In genomic region chr10:26024303-26024702, GRCh38 we compare ENCODE assay signal across 25 cellular contexts.
"Had no signal": no experiment of that assay in that cellular context is flagged by ENCODE, and none has a peak within 500 bp of the region (broad histone marks: within the 10 kb centered on the region; RNA-seq: fewer than 3 reads in every experiment).

No MANE protein-coding gene starts in this region.

- H3K4me3 ChIP-seq: colonic mucosa, coronary artery, dorsolateral prefrontal cortex, esophagus muscularis mucosa, esophagus squamous epithelium, gastrocnemius medialis, gastroesophageal sphincter, heart left ventricle, heart right ventricle had no signal

- H3K9me3 Mint-ChIP-seq: dendritic cell treated with granulocyte-macrophage colony-stimulating factor and Interleukin-4, amounts not matched to agents 40 ng/mL and 50 ng/mL, for 4 days; effector memory CD8-positive, alpha-beta T cell; endodermal cell had no signal

- H3K27ac ChIP-seq: colonic mucosa, coronary artery, dorsolateral prefrontal cortex, epithelial cell of prostate, esophagus muscularis mucosa, esophagus squamous epithelium, foreskin keratinocyte, gastrocnemius medialis, gastroesophageal sphincter, heart left ventricle, heart right ventricle had no signal

- H3K4me1 ChIP-seq: colonic mucosa, esophagus muscularis mucosa, esophagus squamous epithelium, foreskin keratinocyte, gastrocnemius medialis, gastroesophageal sphincter, heart left ventricle, heart right ventricle had no signal

- H3K36me3 ChIP-seq: colonic mucosa, esophagus muscularis mucosa, esophagus squamous epithelium, gastrocnemius medialis, gastroesophageal sphincter, heart left ventricle, heart right ventricle had no signal

- H3K27ac Mint-ChIP-seq: dendritic cell treated with granulocyte-macrophage colony-stimulating factor and Interleukin-4, amounts not matched to agents 40 ng/mL and 50 ng/mL, for 4 days; effector memory CD8-positive, alpha-beta T cell; endodermal cell had no signal

- ATAC-seq: effector memory CD8-positive, alpha-beta T cell; esophagus mucosa; foreskin keratinocyte; gastrocnemius medialis; gastroesophageal sphincter; heart left ventricle; heart right ventricle had no signal

- H3K4me3 Mint-ChIP-seq: dendritic cell treated with granulocyte-macrophage colony-stimulating factor and Interleukin-4, amounts not matched to agents 40 ng/mL and 50 ng/mL, for 4 days; effector memory CD8-positive, alpha-beta T cell; endodermal cell had no signal

- H3K27me3 Mint-ChIP-seq: dendritic cell treated with granulocyte-macrophage colony-stimulating factor and Interleukin-4, amounts not matched to agents 40 ng/mL and 50 ng/mL, for 4 days; effector memory CD8-positive, alpha-beta T cell had no signal

- DNase-seq: colonic mucosa; cortex of kidney; dermis blood vessel endothelial cell; dorsolateral prefrontal cortex; effector CD4-positive, alpha-beta T cell; effector CD8-positive, alpha-beta T cell; effector memory CD4-positive, alpha-beta T cell; effector memory CD8-positive, alpha-beta T cell; endodermal cell; erythroblast; esophagus squamous epithelium; foreskin fibroblast; foreskin keratinocyte; foreskin melanocyte; gastrocnemius medialis; glutamatergic neuron; head of caudate nucleus; heart left ventricle; heart right ventricle had no signal

- H3K27me3 ChIP-seq: colonic mucosa, esophagus muscularis mucosa, esophagus squamous epithelium, foreskin keratinocyte, gastrocnemius medialis, gastroesophageal sphincter, heart left ventricle, heart right ventricle had no signal

- H3K9me3 ChIP-seq: colonic mucosa, esophagus muscularis mucosa, esophagus squamous epithelium, gastrocnemius medialis, gastroesophageal sphincter, heart right ventricle had no signal
